Comparison of ENCODE assay signal across 8 cellular contexts in genomic region chr1:109620890-109621289, GRCh38. TPM values are rescaled to one million over a fixed set of nuclear protein-coding genes. Genes with fewer than 3 reads are reported as not detected.
A peak's percentile ranks its signal among the peaks of the same experiment; 100 is the strongest.
DNase-seq lines count a peak whose midpoint lies in the region; ATAC-seq and TF ChIP-seq lines count a peak whose summit lies in the region.

No MANE protein-coding gene starts in this region.

- peaks cover 73% of the 10 kb centered on the region for H3K4me1 Mint-ChIP-seq in brain

- H3K9me3 Mint-ChIP-seq in brain = no peaks in the 10 kb centered on the region

- H3K27me3 Mint-ChIP-seq in brain = peaks cover 18% of the 10 kb centered on the region

- ATAC-seq in GM18861 (IDR thresholded peaks at IDR 0.05; ENCODE audit: unreplicated experiment) (peak; percentile 76), HG03095 (IDR thresholded peaks at IDR 0.05; ENCODE audit: unreplicated experiment) (peak; percentile 76)

- no peaks in the 10 kb centered on the region for H3K36me3 ChIP-seq in iPS-15b (ENCODE audit: control insufficient read depth, insufficient read depth, low read length)

- H3K4me1 ChIP-seq in iPS-15b (ENCODE audit: control insufficient read depth, insufficient read depth, low read length) = peaks cover 25% of the 10 kb centered on the region

- peak; percentile 90 for DNase-seq in A172 (ENCODE audit: low spot score)
- peak; percentile 87 for DNase-seq in NCI-H2107 treated with DMSO at 0.1 percent for 48 hours (lab: John Stamatoyannopoulos, UW; ENCODE audit: unreplicated experiment)
- peak; percentile 95 for DNase-seq in UCSD-AML1 (lab: John Stamatoyannopoulos, UW; ENCODE audit: unreplicated experiment)
- peak; percentile 90 for DNase-seq in skeletal muscle cell (ENCODE audit: low read depth)

- peak overlapping the region; percentile 96 to 99 (median 98) for H3K27ac Mint-ChIP-seq in brain

- no peak for TF ChIP-seq CTCF in brain (conservative IDR thresholded peaks at IDR 0.05)

- H3K9ac ChIP-seq in iPS-15b (ENCODE audit: low read depth, low read length) = no peak overlapping the region

- H3K27me3 ChIP-seq in iPS-15b (ENCODE audit: control insufficient read depth, insufficient read depth, low read length) = no peaks in the 10 kb centered on the region

- peaks cover under 1% of the 10 kb centered on the region for H3K36me3 Mint-ChIP-seq in brain

- H3K4me3 ChIP-seq in iPS-15b (ENCODE audit: low read depth, low read length) = peak overlapping the region; percentile 83
- peak overlapping the region; percentile 99 for H3K4me3 ChIP-seq in skeletal muscle cell (ENCODE audit: low read depth, low read length)

- H3K4me3 Mint-ChIP-seq in brain = peak overlapping the region; percentile 93 to 100 (median 96)

- no peaks in the 10 kb centered on the region for H3K9me3 ChIP-seq in iPS-15b (ENCODE audit: control insufficient read depth, insufficient read depth, low read length)

RNA-seq across cellular contexts. Expression of gene AMPD2, which starts 1.3 kb away (rescaled TPM):
- total RNA-seq in A172 (2014; rRNA removed; shearing (Covaris generic)) = 47.5 and 75.8 TPM in 2 replicates
- polyA plus RNA-seq in brain (ENCODE audit: insufficient read depth, low read depth, low replicate concordance) = 140 TPM

RNA-seq across cellular contexts. Expression of gene GNAT2, which starts 1.5 kb away (rescaled TPM):
- 0.41 TPM in 1 of 2 replicates, not detected in the other for total RNA-seq in A172 (2014; rRNA removed; shearing (Covaris generic))
- not detected for polyA plus RNA-seq in brain (ENCODE audit: insufficient read depth, low read depth, low replicate concordance)

RNA-seq across cellular contexts. Expression of gene GSTM4, which starts 35.0 kb away (rescaled TPM):
- total RNA-seq in A172 (2014; rRNA removed; shearing (Covaris generic)) = 35.7 and 41.8 TPM in 2 replicates
- polyA plus RNA-seq in brain (ENCODE audit: insufficient read depth, low read depth, low replicate concordance) = 65.2 TPM

RNA-seq across cellular contexts. Expression of gene GSTM2, which starts 47.0 kb away (rescaled TPM):
- 8.9 and 16.9 TPM in 2 replicates for total RNA-seq in A172 (2014; rRNA removed; shearing (Covaris generic))
- polyA plus RNA-seq in brain (ENCODE audit: insufficient read depth, low read depth, low replicate concordance) = 63.2 TPM

Comparison
In these comparisons a context has a peak if more than half of its experiments do, and no peak if none do; other contexts are left out.
1. Peak in every context shown above with its lines: DNase-seq, ATAC-seq and H3K4me3 ChIP-seq.